In the genomic region with DNA sequence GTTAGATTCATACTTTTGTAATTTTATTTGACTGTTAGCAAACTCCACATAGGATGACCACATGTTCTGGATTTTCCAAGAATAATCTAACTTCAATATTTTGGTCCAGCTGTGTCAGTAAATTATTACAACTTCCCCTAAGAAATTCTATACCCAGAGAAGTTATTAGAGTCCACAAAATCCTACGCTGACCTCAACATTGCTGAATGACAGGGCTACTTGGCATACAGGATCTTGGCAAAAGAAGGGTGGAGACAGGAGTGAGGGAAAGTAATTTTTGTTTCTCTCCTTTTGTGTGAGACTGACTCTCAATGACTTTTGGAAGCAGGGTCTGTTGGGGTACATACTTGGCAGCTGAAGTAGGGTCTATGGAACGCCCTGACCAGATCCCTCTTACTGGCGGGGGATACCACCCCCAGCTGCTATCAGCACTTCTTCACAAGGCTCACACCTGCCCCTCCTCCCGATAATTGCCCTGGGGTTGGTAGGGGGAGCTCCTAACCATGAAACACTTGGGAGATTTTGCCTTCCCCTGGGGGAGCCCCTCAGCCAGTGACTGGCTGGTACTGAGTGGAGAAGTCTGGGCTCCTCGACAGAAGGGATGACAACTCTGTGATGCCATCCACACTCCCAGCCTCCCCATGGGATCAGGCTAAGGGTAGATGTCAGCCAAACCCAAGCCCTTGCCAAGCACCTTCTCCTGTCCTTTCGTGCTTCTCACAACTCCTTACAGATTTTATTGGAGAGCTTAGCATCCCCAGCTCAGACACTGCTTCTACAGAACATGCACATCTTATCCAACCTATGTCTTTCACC, we compare ENCODE assay signal across 22 cellular contexts.
A peak's percentile ranks its signal among the peaks of the same experiment; 100 is the strongest.
DNase-seq lines count a peak whose midpoint lies in the region; ATAC-seq and TF ChIP-seq lines count a peak whose summit lies in the region.
"Had no signal": no experiment of that assay in that cellular context is flagged by ENCODE, and none has a peak within 500 bp of the region (broad histone marks: within the 10 kb centered on the region; RNA-seq: fewer than 3 reads in every experiment).

No MANE protein-coding gene starts in this region.

- no peaks in the 10 kb centered on the region for H3K36me3 Mint-ChIP-seq in activated T-helper 2 cell treated with anti-CD3 and anti-CD28 coated beads, Interferon-gamma antibody, Interleukin-2, Interleukin-4, amounts not matched to agents 10 μg/mL and 5 μg/mL and 100 μg/mL, durations not matched to agents 14 hours and 24 hours and 36 hours (ENCODE audit: low read depth)
- H3K36me3 Mint-ChIP-seq: CD4-positive, alpha-beta memory T cell had no signal

- CTCF ChIA-PET in HEK293 (lab: Yijun Ruan, JAX), result interaction anchor here (0.6 to 1.5 kb wide), 4 partner anchors 13 to 272 kb away, joined by 3 to 7 read pairs (median 4); no protein-coding TSS in a partner anchor

- TF ChIP-seq CTCF in HEK293 (tag by site-specific recombination; IDR thresholded peaks at IDR 0.05) (no peak), heart right ventricle (IDR thresholded peaks at IDR 0.05) (no peak), psoas muscle (IDR thresholded peaks at IDR 0.05) (no peak), breast epithelium (IDR thresholded peaks at IDR 0.05) (no peak)

- no peak overlapping the region for H3K27ac ChIP-seq in HEK293 (ENCODE audit: extremely low read depth, low read depth, low read length)
- H3K27ac ChIP-seq in heart right ventricle, result peak overlapping the region; percentile 36 to 76 (median 57)
- H3K27ac ChIP-seq in psoas muscle, result no peak overlapping the region
- peak overlapping the region in 1 of 2 donors; percentile 35 for H3K27ac ChIP-seq in breast epithelium
- H3K27ac ChIP-seq: BLaER1, SJCRH30 had no signal

- H3K9me3 ChIP-seq in HEK293 (ENCODE audit: control insufficient read depth, insufficient read depth, low read depth, low read length) (no peaks in the 10 kb centered on the region), MG63 (no peaks in the 10 kb centered on the region), heart right ventricle (peaks cover 0 to 3% (median 0%) of the 10 kb centered on the region in 11 donors), psoas muscle (no peaks in the 10 kb centered on the region), breast epithelium (no peaks in the 10 kb centered on the region)
- H3K9me3 ChIP-seq: BLaER1, Caco-2, SJCRH30 had no signal

- POLR2A ChIA-PET in HEK293 (lab: Yijun Ruan, JAX), result interaction anchor here (0.7 kb wide), 1 partner anchor 115 kb away, joined by 3 read pairs; no protein-coding TSS in a partner anchor

- H3K27me3 ChIP-seq in MG63 (no peaks in the 10 kb centered on the region), heart right ventricle (no peaks in the 10 kb centered on the region), psoas muscle (ENCODE audit: insufficient read depth in 3 of 3, low read length in 2 of 3) (no peaks in the 10 kb centered on the region), breast epithelium (no peaks in the 10 kb centered on the region)
- H3K27me3 ChIP-seq: BLaER1, SJCRH30 had no signal

- no peaks in the 10 kb centered on the region for H3K36me3 ChIP-seq in HEK293 (ENCODE audit: control insufficient read depth in 2 of 2, insufficient read depth in 1 of 2, low read length in 2 of 2)
- no peaks in the 10 kb centered on the region for H3K36me3 ChIP-seq in MG63
- H3K36me3 ChIP-seq in heart right ventricle, result no peaks in the 10 kb centered on the region
- H3K36me3 ChIP-seq in psoas muscle (ENCODE audit: insufficient read depth in 1 of 2, low read depth in 1 of 2), result no peaks in the 10 kb centered on the region
- no peaks in the 10 kb centered on the region for H3K36me3 ChIP-seq in breast epithelium
- H3K36me3 ChIP-seq: BLaER1, SJCRH30 had no signal

- intact Hi-C loops in heart right ventricle (cut with DNase I) (loop anchor here in 2 of 10 donors (5.0 to 10.0 kb wide), 2 partner anchors 67 to 75 kb away; no protein-coding TSS in a partner anchor), psoas muscle (cut with DNase I) (loop anchor here in 1 of 2 donors (1.0 kb wide), 1 partner anchor 20 kb away; no protein-coding TSS in a partner anchor), breast epithelium (cut with DNase I; ENCODE audit: low total_unique reads) (no loop called here)
- intact Hi-C loops in activated T-helper 2 cell treated with anti-CD3 and anti-CD28 coated beads, Interferon-gamma antibody, Interleukin-2, Interleukin-4, amounts not matched to agents 10 μg/mL and 5 μg/mL and 100 μg/mL, durations not matched to agents 14 hours and 24 hours and 36 hours (cut with micrococcal nuclease), result no loop called here

- H3K9me3 Mint-ChIP-seq in activated T-helper 2 cell treated with anti-CD3 and anti-CD28 coated beads, Interferon-gamma antibody, Interleukin-2, Interleukin-4, amounts not matched to agents 10 μg/mL and 5 μg/mL and 100 μg/mL, durations not matched to agents 14 hours and 24 hours and 36 hours, result no peaks in the 10 kb centered on the region

- H3K4me3 ChIP-seq in HEK293 (ENCODE audit: low read depth, low read length) (no peak overlapping the region), MG63 (no peak overlapping the region), heart right ventricle (no peak overlapping the region), psoas muscle (no peak overlapping the region), breast epithelium (no peak overlapping the region)
- H3K4me3 ChIP-seq: BLaER1, GM12878, SJCRH30 had no signal

- H3K4me3 Mint-ChIP-seq in activated T-helper 2 cell treated with anti-CD3 and anti-CD28 coated beads, Interferon-gamma antibody, Interleukin-2, Interleukin-4, amounts not matched to agents 10 μg/mL and 5 μg/mL and 100 μg/mL, durations not matched to agents 14 hours and 24 hours and 36 hours (ENCODE audit: low read depth), result no peak overlapping the region
- H3K4me3 Mint-ChIP-seq: CD4-positive, alpha-beta memory T cell had no signal

- no peak overlapping the region for H3K27ac Mint-ChIP-seq in activated T-helper 2 cell treated with anti-CD3 and anti-CD28 coated beads, Interferon-gamma antibody, Interleukin-2, Interleukin-4, amounts not matched to agents 10 μg/mL and 5 μg/mL and 100 μg/mL, durations not matched to agents 14 hours and 24 hours and 36 hours
- H3K27ac Mint-ChIP-seq: CD4-positive, alpha-beta memory T cell had no signal

- DNase-seq in MG63 (peak; percentile 52), heart right ventricle (no peak), psoas muscle (no peak), hippocampal formation (lab: John Stamatoyannopoulos, UW) (no peak), breast epithelium (ENCODE audit: low spot score in 2 of 2) (no peak)
- no peak for DNase-seq in activated T-helper 2 cell treated with anti-CD3 and anti-CD28 coated beads, Interferon-gamma antibody, Interleukin-2, Interleukin-4, amounts not matched to agents 10 μg/mL and 5 μg/mL and 100 μg/mL, durations not matched to agents 14 hours and 24 hours and 36 hours (ENCODE audit: low spot score)
- DNase-seq: ACHN; Caco-2; CD4-positive, alpha-beta memory T cell; DND-41; H7; KG1; NCI-H1092 treated with DMSO at 0.1 percent for 48 hours; NCI-H1436 treated with DMSO at 0.1 percent for 48 hours; NCI-H1930; NCI-H2227 treated with DMSO at 0.1 percent for 48 hours; NCI-H510A treated with DMSO at 0.1 percent for 48 hours; NCI-H748 treated with DMSO at 0.1 percent for 48 hours; SJCRH30 had no signal

- WGBS in heart right ventricle, 2 donors, result 40 to 48% methylated on average over 6 of the region's 6 CpGs
- WGBS in psoas muscle, 3 donors, result 35 to 42% (median 41%) methylated on average over 6 of the region's 6 CpGs

- ATAC-seq in heart right ventricle (peak in 6 of 8 donors; percentile 41 to 78 (median 56)), psoas muscle (peak; percentile 55 to 74 (median 65))
- ATAC-seq: GM12878 had no signal

- H3K4me1 ChIP-seq in HEK293 (ENCODE audit: control insufficient read depth, insufficient read depth, low read length) (no peaks in the 10 kb centered on the region), heart right ventricle (peaks cover 0 to 37% (median 18%) of the 10 kb centered on the region in 9 donors), psoas muscle (peaks cover 15% of the 10 kb centered on the region), breast epithelium (no peaks in the 10 kb centered on the region)
- H3K4me1 ChIP-seq: BLaER1 had no signal

- no peak for TF ChIP-seq POLR2A in breast epithelium (IDR thresholded peaks at IDR 0.05)

- no peaks in the 10 kb centered on the region for H3K4me1 Mint-ChIP-seq in activated T-helper 2 cell treated with anti-CD3 and anti-CD28 coated beads, Interferon-gamma antibody, Interleukin-2, Interleukin-4, amounts not matched to agents 10 μg/mL and 5 μg/mL and 100 μg/mL, durations not matched to agents 14 hours and 24 hours and 36 hours (ENCODE audit: low read depth)
- H3K4me1 Mint-ChIP-seq: CD4-positive, alpha-beta memory T cell had no signal

- H3K27me3 Mint-ChIP-seq in activated T-helper 2 cell treated with anti-CD3 and anti-CD28 coated beads, Interferon-gamma antibody, Interleukin-2, Interleukin-4, amounts not matched to agents 10 μg/mL and 5 μg/mL and 100 μg/mL, durations not matched to agents 14 hours and 24 hours and 36 hours (ENCODE audit: low read depth), result peaks cover 13% of the 10 kb centered on the region

TF ChIP-seq in HEK293, 187 proteins besides CTCF, POLR2A, EP300 and RAD21 (continues in another document):
- TF ChIP-seq HOXD13 (CRISPR knock-in tag; IDR thresholded peaks at IDR 0.05; ENCODE audit: borderline replicate concordance), result no peak
- peak; percentile 59; the same call in 1 of the 2 replicates for TF ChIP-seq PRDM10 (tag by site-specific recombination; IDR thresholded peaks at IDR 0.05)

Comparison
In these comparisons a context has a peak if more than half of its experiments do, and no peak if none do; other contexts are left out.
1. H3K27ac ChIP-seq: peak in heart right ventricle (10 of 10); none in HEK293 (single experiment) and psoas muscle (single experiment).